ENCODE assay signal across 1 cellular context in the genomic region with DNA sequence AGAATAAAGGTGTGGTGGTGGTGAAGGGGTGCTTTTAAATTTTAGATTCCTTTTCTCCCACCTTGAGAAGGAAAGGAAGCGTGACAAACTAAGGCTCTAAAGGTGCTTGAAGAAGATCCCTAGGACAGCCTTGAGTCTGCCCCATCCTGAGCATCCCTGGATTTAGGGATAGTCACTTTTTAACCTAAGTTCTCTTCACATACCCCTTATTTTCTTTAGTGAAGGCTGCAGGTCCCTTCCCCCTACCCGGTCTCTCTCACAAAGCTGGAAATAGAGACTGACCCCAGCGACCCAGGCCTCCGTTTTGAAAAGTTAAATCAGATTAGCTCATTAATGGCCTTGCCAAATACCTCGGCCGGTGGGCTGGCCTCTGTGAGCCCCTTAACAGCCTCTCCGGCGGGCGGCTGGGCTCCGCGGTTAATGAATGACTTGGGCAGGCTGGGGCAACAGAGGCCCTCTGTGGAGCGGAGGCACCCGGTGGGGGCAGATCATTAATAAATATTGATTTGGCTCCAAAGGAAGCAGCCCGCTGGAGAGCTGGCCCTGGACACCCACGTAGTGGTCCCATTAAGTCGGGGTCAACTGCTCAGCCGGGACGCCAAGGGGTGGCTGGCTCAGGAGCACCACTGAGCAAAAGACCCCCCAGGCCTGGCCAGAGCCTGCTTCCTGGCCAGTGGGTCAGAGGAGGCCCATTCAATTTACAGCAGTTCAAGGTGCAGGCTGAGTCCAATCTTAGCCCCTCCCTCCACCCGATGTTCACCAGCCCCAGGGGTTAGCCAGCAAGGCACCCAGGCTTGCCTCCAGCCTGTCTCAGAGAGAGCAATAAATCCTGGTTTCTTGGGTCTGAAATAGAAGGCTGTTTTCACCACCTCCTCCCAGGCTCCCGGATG.
A peak's percentile ranks its signal among the peaks of the same experiment; 100 is the strongest.
TF ChIP-seq lines count a peak whose summit lies in the region.

No MANE protein-coding gene starts in this region.

TF ChIP-seq in HepG2, 621 proteins besides CTCF, POLR2A, EP300 and RAD21 (continued from another document and continues in another):
- 0 out of 2 replicates have a peak, but pooled peaks have one; percentile 51 for TF ChIP-seq ZNF124 (CRISPR knock-in tag; IDR thresholded peaks at IDR 0.05)
- peak; percentile 78; the same call in 1 of the 2 replicates for TF ChIP-seq KDM5B (CRISPR knock-in tag; IDR thresholded peaks at IDR 0.05; ENCODE audit: borderline replicate concordance)
- peak; percentile 18; the same call in 1 of the 2 replicates for TF ChIP-seq DPF2 (CRISPR knock-in tag; IDR thresholded peaks at IDR 0.05; ENCODE audit: borderline replicate concordance, low read depth)
- peak; percentile 31; the same call in 1 of the 2 replicates for TF ChIP-seq ZFY (CRISPR knock-in tag; IDR thresholded peaks at IDR 0.05)
- no peak for TF ChIP-seq PAWR (CRISPR knock-in tag; IDR thresholded peaks at IDR 0.05; ENCODE audit: borderline replicate concordance)
- peak; percentile 67; the same call in 1 of the 2 replicates for TF ChIP-seq ZSCAN5A (CRISPR knock-in tag; IDR thresholded peaks at IDR 0.05; ENCODE audit: borderline replicate concordance)
- peak; percentile 51; the same call in 1 of the 2 replicates for TF ChIP-seq KDM2A (CRISPR knock-in tag; IDR thresholded peaks at IDR 0.05; ENCODE audit: borderline replicate concordance, low read depth)
- TF ChIP-seq ZNF143 (CRISPR knock-in tag; IDR thresholded peaks at IDR 0.05) = 0 out of 2 replicates have a peak, but pooled peaks have one; percentile 29
- TF ChIP-seq ETV6 (CRISPR knock-in tag; conservative IDR thresholded peaks at IDR 0.05) = no peak
- TF ChIP-seq TSC22D2 (CRISPR knock-in tag; IDR thresholded peaks at IDR 0.05; ENCODE audit: borderline replicate concordance) = peak; percentile 68; the same call in 1 of the 2 replicates
- no peak for TF ChIP-seq FOXC1 (CRISPR knock-in tag; IDR thresholded peaks at IDR 0.05; ENCODE audit: borderline replicate concordance)
- TF ChIP-seq SMYD3 (CRISPR knock-in tag; IDR thresholded peaks at IDR 0.05) = peak; percentile 76; the same call in 1 of the 2 replicates
- no peak for TF ChIP-seq ZBTB4 (CRISPR knock-in tag; IDR thresholded peaks at IDR 0.05; ENCODE audit: borderline replicate concordance)
- TF ChIP-seq SIX4 (CRISPR knock-in tag; IDR thresholded peaks at IDR 0.05) = peak; percentile 57; the same call in 1 of the 2 replicates
- TF ChIP-seq CREB1 (IDR thresholded peaks at IDR 0.05) = no peak
- TF ChIP-seq CREB1 (CRISPR knock-in tag; IDR thresholded peaks at IDR 0.05) = peak; percentile 46
- peak; percentile 82; the same call in 1 of the 2 replicates for TF ChIP-seq ZNF33A (CRISPR knock-in tag; IDR thresholded peaks at IDR 0.05; ENCODE audit: borderline replicate concordance)
- peak; percentile 63; the same call in 1 of the 2 replicates for TF ChIP-seq E2F1 (CRISPR knock-in tag; IDR thresholded peaks at IDR 0.05)
- TF ChIP-seq, protein P1, sequence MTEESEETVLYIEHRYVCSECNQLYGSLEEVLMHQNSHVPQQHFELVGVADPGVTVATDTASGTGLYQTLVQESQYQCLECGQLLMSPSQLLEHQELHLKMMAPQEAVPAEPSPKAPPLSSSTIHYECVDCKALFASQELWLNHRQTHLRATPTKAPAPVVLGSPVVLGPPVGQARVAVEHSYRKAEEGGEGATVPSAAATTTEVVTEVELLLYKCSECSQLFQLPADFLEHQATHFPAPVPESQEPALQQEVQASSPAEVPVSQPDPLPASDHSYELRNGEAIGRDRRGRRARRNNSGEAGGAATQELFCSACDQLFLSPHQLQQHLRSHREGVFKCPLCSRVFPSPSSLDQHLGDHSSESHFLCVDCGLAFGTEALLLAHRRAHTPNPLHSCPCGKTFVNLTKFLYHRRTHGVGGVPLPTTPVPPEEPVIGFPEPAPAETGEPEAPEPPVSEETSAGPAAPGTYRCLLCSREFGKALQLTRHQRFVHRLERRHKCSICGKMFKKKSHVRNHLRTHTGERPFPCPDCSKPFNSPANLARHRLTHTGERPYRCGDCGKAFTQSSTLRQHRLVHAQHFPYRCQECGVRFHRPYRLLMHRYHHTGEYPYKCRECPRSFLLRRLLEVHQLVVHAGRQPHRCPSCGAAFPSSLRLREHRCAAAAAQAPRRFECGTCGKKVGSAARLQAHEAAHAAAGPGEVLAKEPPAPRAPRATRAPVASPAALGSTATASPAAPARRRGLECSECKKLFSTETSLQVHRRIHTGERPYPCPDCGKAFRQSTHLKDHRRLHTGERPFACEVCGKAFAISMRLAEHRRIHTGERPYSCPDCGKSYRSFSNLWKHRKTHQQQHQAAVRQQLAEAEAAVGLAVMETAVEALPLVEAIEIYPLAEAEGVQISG (CRISPR knock-in tag; IDR thresholded peaks at IDR 0.05) = peak; percentile 82
- TF ChIP-seq ZNF644 (CRISPR knock-in tag; IDR thresholded peaks at IDR 0.05; ENCODE audit: low read depth) = peak; percentile 66
- TF ChIP-seq HIVEP1 (CRISPR knock-in tag; IDR thresholded peaks at IDR 0.05) = peak; percentile 78; the same call in 1 of the 2 replicates
- TF ChIP-seq GPN1 (CRISPR knock-in tag; IDR thresholded peaks at IDR 0.05; ENCODE audit: borderline replicate concordance) = no peak
- TF ChIP-seq ZNF281 (CRISPR knock-in tag; IDR thresholded peaks at IDR 0.05; ENCODE audit: borderline replicate concordance) = peak; percentile 46; the same call in 1 of the 2 replicates
- 0 out of 4 replicates have a peak, but pooled peaks of 1 of the 2 experiments have one; percentile 20 for TF ChIP-seq KLF16 (CRISPR knock-in tag; IDR thresholded peaks at IDR 0.05)
- no peak for TF ChIP-seq SOX13 (IDR thresholded peaks at IDR 0.05)
- peak in 1 of 2 experiments; percentile 76; a peak in 1 of 4 replicates for TF ChIP-seq SOX13 (CRISPR knock-in tag; conservative IDR thresholded peaks at IDR 0.05 in 1 of 2, IDR thresholded peaks at IDR 0.05 in 1 of 2)
- TF ChIP-seq, protein P2, sequence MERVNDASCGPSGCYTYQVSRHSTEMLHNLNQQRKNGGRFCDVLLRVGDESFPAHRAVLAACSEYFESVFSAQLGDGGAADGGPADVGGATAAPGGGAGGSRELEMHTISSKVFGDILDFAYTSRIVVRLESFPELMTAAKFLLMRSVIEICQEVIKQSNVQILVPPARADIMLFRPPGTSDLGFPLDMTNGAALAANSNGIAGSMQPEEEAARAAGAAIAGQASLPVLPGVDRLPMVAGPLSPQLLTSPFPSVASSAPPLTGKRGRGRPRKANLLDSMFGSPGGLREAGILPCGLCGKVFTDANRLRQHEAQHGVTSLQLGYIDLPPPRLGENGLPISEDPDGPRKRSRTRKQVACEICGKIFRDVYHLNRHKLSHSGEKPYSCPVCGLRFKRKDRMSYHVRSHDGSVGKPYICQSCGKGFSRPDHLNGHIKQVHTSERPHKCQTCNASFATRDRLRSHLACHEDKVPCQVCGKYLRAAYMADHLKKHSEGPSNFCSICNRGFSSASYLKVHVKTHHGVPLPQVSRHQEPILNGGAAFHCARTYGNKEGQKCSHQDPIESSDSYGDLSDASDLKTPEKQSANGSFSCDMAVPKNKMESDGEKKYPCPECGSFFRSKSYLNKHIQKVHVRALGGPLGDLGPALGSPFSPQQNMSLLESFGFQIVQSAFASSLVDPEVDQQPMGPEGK (CRISPR knock-in tag; IDR thresholded peaks at IDR 0.05) = peak; percentile 97
- 0 out of 2 replicates have a peak, but pooled peaks have one; percentile 54 for TF ChIP-seq ELF4 (CRISPR knock-in tag; IDR thresholded peaks at IDR 0.05; ENCODE audit: borderline replicate concordance)
- peak; percentile 87 for TF ChIP-seq RFXAP (CRISPR knock-in tag; IDR thresholded peaks at IDR 0.05; ENCODE audit: borderline replicate concordance)
- TF ChIP-seq, protein P3, sequence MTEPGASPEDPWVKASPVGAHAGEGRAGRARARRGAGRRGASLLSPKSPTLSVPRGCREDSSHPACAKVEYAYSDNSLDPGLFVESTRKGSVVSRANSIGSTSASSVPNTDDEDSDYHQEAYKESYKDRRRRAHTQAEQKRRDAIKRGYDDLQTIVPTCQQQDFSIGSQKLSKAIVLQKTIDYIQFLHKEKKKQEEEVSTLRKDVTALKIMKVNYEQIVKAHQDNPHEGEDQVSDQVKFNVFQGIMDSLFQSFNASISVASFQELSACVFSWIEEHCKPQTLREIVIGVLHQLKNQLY (CRISPR knock-in tag; IDR thresholded peaks at IDR 0.05) = 0 out of 2 replicates have a peak, but pooled peaks have one; percentile 9
- TF ChIP-seq KDM6A (CRISPR knock-in tag; IDR thresholded peaks at IDR 0.05; ENCODE audit: low read depth) = peak; percentile 87
- TF ChIP-seq ZSCAN9 (CRISPR knock-in tag; IDR thresholded peaks at IDR 0.05; ENCODE audit: borderline replicate concordance) = no peak; the same call in 1 of the 2 replicates
- TF ChIP-seq, protein P4, sequence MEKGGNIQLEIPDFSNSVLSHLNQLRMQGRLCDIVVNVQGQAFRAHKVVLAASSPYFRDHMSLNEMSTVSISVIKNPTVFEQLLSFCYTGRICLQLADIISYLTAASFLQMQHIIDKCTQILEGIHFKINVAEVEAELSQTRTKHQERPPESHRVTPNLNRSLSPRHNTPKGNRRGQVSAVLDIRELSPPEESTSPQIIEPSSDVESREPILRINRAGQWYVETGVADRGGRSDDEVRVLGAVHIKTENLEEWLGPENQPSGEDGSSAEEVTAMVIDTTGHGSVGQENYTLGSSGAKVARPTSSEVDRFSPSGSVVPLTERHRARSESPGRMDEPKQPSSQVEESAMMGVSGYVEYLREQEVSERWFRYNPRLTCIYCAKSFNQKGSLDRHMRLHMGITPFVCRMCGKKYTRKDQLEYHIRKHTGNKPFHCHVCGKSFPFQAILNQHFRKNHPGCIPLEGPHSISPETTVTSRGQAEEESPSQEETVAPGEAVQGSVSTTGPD (CRISPR knock-in tag; IDR thresholded peaks at IDR 0.05) = peak; percentile 84
- TF ChIP-seq PITX1 (CRISPR knock-in tag; IDR thresholded peaks at IDR 0.05) = peak; percentile 76
- peak; percentile 64 for TF ChIP-seq SMAD3 (CRISPR knock-in tag; IDR thresholded peaks at IDR 0.05)
